ENCODE assay signal across 23 cellular contexts in genomic region chr16:55435387-55435786, GRCh38. TPM values are rescaled to one million over a fixed set of nuclear protein-coding genes. Genes with fewer than 3 reads are reported as not detected.
A peak's percentile ranks its signal among the peaks of the same experiment; 100 is the strongest.
DNase-seq lines count a peak whose midpoint lies in the region; ATAC-seq, FAIRE-seq and TF ChIP-seq lines count a peak whose summit lies in the region.
"Had no signal": no experiment of that assay in that cellular context is flagged by ENCODE, and none has a peak within 500 bp of the region (broad histone marks: within the 10 kb centered on the region; RNA-seq: fewer than 3 reads in every experiment).

No MANE protein-coding gene starts in this region.

- H3K9me1 ChIP-seq in K562 (ENCODE audit: control insufficient read depth, insufficient read depth, low read length), result no peaks in the 10 kb centered on the region

- no peak for TF ChIP-seq POLR2A in K562 (conservative IDR thresholded peaks at IDR 0.05)

- H3K27ac ChIP-seq in K562 (ENCODE audit: extremely low read depth, low read depth, low read length), result no peak overlapping the region
- H3K27ac ChIP-seq: GM23248 had no signal

- peak; percentile 78 for FAIRE-seq in K562 (lab: Jason Lieb, UNC)
- FAIRE-seq: D721Med, HTR-8/SVneo, RCC 7860 had no signal

- 2% methylated on average over 5 of the region's 5 CpGs for WGBS in K562 (ENCODE audit: insufficient coverage, low coverage, missing lambda C conversion rate)

- H3K4me3 ChIP-seq in Jurkat, Clone E6-1 (ENCODE audit: low read length), result no peak overlapping the region
- no peak overlapping the region for H3K4me3 ChIP-seq in K562
- H3K4me3 ChIP-seq: GM23248, HAP-1 had no signal

- peaks cover 0 to 17% of the 10 kb centered on the region in 2 experiments; a peak in 2 of 5 replicates for H3K27me3 ChIP-seq in K562 (ENCODE audit: control insufficient read depth in 2 of 2, insufficient read depth in 2 of 2, low read length in 2 of 2)

- POLR2A ChIA-PET in K562 (lab: Yijun Ruan, JAX), result no interaction called here

- H3K4me1 ChIP-seq in K562 (replicated peaks in 1 of 2; ENCODE audit: control insufficient read depth in 2 of 2, insufficient read depth in 2 of 2, low read length in 2 of 2), result peaks cover 8 to 12% of the 10 kb centered on the region in 2 experiments; a peak in 4 of 5 replicates
- H3K4me1 ChIP-seq: BE2C, HAP-1 had no signal

- H3K9me3 ChIP-seq in K562 (replicated peaks; ENCODE audit: control insufficient read depth, insufficient read depth, low read depth, low read length), result no peaks in the 10 kb centered on the region
- H3K9me3 ChIP-seq: BE2C, HAP-1 had no signal

- peak; percentile 92 for ATAC-seq in K562
- ATAC-seq in HG02970 (IDR thresholded peaks at IDR 0.05; ENCODE audit: low FRiP score, unreplicated experiment), result no peak
- no peak for ATAC-seq in sciatic nerve
- ATAC-seq: Right ventricle myocardium inferior, T-cell had no signal

- DNase-seq in CD14-positive monocyte (ENCODE audit: low spot score) (no peak), OCI-M1 (lab: John Stamatoyannopoulos, UW) (peak; percentile 88), K562 (ENCODE audit: extremely low read depth in 1 of 4, low spot score in 3 of 4) (peak; percentile 19 to 74 (median 47)), DMS53 (lab: John Stamatoyannopoulos, UW) (no peak), sciatic nerve (ENCODE audit: low spot score) (no peak)
- peak; percentile 91 for DNase-seq in Jurkat, Clone E6-1 (ENCODE audit: low read depth, low spot score)
- DNase-seq in stimulated activated CD4-positive, alpha-beta T cell treated with anti-CD3 and anti-CD28 coated beads, Interleukin-15, amount 100 ng/mL, for 24 hours, result no peak
- DNase-seq: BE2C; CD4-positive, alpha-beta memory T cell; DMS79; GM23248; NCI-H1092; NCI-H1436 treated with DMSO at 0.1 percent for 48 hours; NCI-H2029; NCI-H2171 treated with DMSO at 0.1 percent for 48 hours; NCI-H446 treated with DMSO at 0.1 percent for 48 hours; T-cell had no signal

- H3K36me3 Mint-ChIP-seq in CD14-positive monocyte, result no peaks in the 10 kb centered on the region
- H3K36me3 Mint-ChIP-seq: CD4-positive, alpha-beta memory T cell; T-cell had no signal

- BruUV-seq in K562 (replicated peaks; lab: Mats Ljungman, UMichigan), result no TSS peak

- H3K27me3 Mint-ChIP-seq in CD14-positive monocyte (ENCODE audit: low read depth in 3 of 3), result peaks cover 0 to 6% (median 5%) of the 10 kb centered on the region in 3 donors

- no peaks in the 10 kb centered on the region for H3K36me3 ChIP-seq in K562 (ENCODE audit: control insufficient read depth, insufficient read depth, low read length)
- H3K36me3 ChIP-seq: BE2C, HAP-1 had no signal

- no peak overlapping the region for H3K9ac ChIP-seq in K562 (ENCODE audit: insufficient read depth in 1 of 2, low read depth in 2 of 2, low read length in 2 of 2)
- H3K9ac ChIP-seq: GM23248 had no signal

- TF ChIP-seq RAD21 in K562 (CRISPR knock-in tag; conservative IDR thresholded peaks at IDR 0.05 in 1 of 2, IDR thresholded peaks at IDR 0.05 in 1 of 2), result no peak

- peak; percentile 83 for TF ChIP-seq EP300 in K562 (IDR thresholded peaks at IDR 0.05; ENCODE audit: low read length)

- intact Hi-C loops in CD14-positive monocyte (cut with micrococcal nuclease) (loop anchor here in 1 of 2 donors (5.0 to 10.0 kb wide), 2 partner anchors 317 to 609 kb away; no protein-coding TSS in a partner anchor), K562 (cut with micrococcal nuclease) (no loop called here), sciatic nerve (cut with DNase I) (no loop called here)

- peak overlapping the region in 5 of 7 donors; percentile 35 to 97 (median 44) for H3K27ac Mint-ChIP-seq in CD14-positive monocyte
- H3K27ac Mint-ChIP-seq: CD4-positive, alpha-beta memory T cell; T-cell had no signal

- no peak overlapping the region for H2AFZ ChIP-seq in K562 (ENCODE audit: low read depth, low read length)
- H2AFZ ChIP-seq: GM23248 had no signal

- no peaks in the 10 kb centered on the region for H3K79me2 ChIP-seq in K562 (ENCODE audit: control insufficient read depth, insufficient read depth, low read length)

- peaks cover 0 to 7% (median 3%) of the 10 kb centered on the region in 7 donors for H3K9me3 Mint-ChIP-seq in CD14-positive monocyte
- H3K9me3 Mint-ChIP-seq: CD4-positive, alpha-beta memory T cell; T-cell had no signal

- CTCF ChIA-PET in K562 (lab: Yijun Ruan, JAX; ENCODE audit: low intra/inter-chr PET ratio), result no interaction called here

- no peaks in the 10 kb centered on the region for H4K20me1 ChIP-seq in K562 (replicated peaks; ENCODE audit: control insufficient read depth, insufficient read depth, low read length)

- in situ Hi-C loops in K562 (cut with MboI), result no loop called here

- H3K4me1 Mint-ChIP-seq in CD14-positive monocyte, result peaks cover 44% of the 10 kb centered on the region
- H3K4me1 Mint-ChIP-seq: CD4-positive, alpha-beta memory T cell; T-cell had no signal

- H3K4me3 Mint-ChIP-seq in CD14-positive monocyte, result no peak overlapping the region
- H3K4me3 Mint-ChIP-seq: CD4-positive, alpha-beta memory T cell; T-cell had no signal

- H3K4me2 ChIP-seq in K562 (ENCODE audit: insufficient read depth, low read length), result peak overlapping the region; percentile 12; the same call in 1 of the 2 replicates

- TF ChIP-seq CTCF in CD14-positive monocyte (IDR thresholded peaks at IDR 0.05) (no peak), K562 (IDR thresholded peaks at IDR 0.05 in 2 of 3, conservative IDR thresholded peaks at IDR 0.05 in 1 of 3; ENCODE audit: insufficient read depth in 2 of 3, low read depth in 1 of 3, low read length in 3 of 3) (no peak)

TF ChIP-seq in K562, 482 proteins besides CTCF, POLR2A, EP300 and RAD21 (continues in another document):
- TF ChIP-seq NFYB (IDR thresholded peaks at IDR 0.05; ENCODE audit: extremely low read depth, insufficient read length) (no peak), HOXB6 (CRISPR knock-in tag; IDR thresholded peaks at IDR 0.05; ENCODE audit: borderline replicate concordance) (no peak), TCF3 (CRISPR knock-in tag; IDR thresholded peaks at IDR 0.05) (peak; percentile 80), SPI1 (IDR thresholded peaks at IDR 0.05; ENCODE audit: borderline replicate concordance, low read depth, low read length) (peak; percentile 30; the same call in 1 of the 2 replicates), CBFA2T2 (conservative IDR thresholded peaks at IDR 0.05) (peak; percentile 86), AFF1 (IDR thresholded peaks at IDR 0.05; ENCODE audit: low read depth in 1 of 2, partially characterized antibody in 2 of 2) (peak in 1 of 2 experiments; percentile 64), ZNF197 (CRISPR knock-in tag; IDR thresholded peaks at IDR 0.05; ENCODE audit: low read depth) (peak; percentile 65; the same call in 1 of the 2 replicates), KLF6 (CRISPR knock-in tag; IDR thresholded peaks at IDR 0.05; ENCODE audit: borderline replicate concordance) (no peak), PHB2 (IDR thresholded peaks at IDR 0.05; ENCODE audit: low read depth) (no peak), SOX6 (IDR thresholded peaks at IDR 0.05) (peak; percentile 85), EZH2 (IDR thresholded peaks at IDR 0.05; ENCODE audit: borderline replicate concordance, low read depth, low read length) (no peak), CXXC5 (CRISPR knock-in tag; IDR thresholded peaks at IDR 0.05) (peak; percentile 80)

RNA-seq across cellular contexts. Expression of gene MMP2, which starts 43.6 kb away (rescaled TPM):
- polyA plus RNA-seq in CD14-positive monocyte, result not detected
- not detected for polyA plus RNA-seq in Jurkat, Clone E6-1 (2012; ENCODE audit: insufficient read depth, insufficient read length)
- not detected in 2 replicates for total RNA-seq in K562 (2011; cell fraction: chromatin; rRNA removed; ENCODE audit: low replicate concordance)
- not detected in 2 replicates for total RNA-seq in K562 (2011; cell fraction: nucleolus; rRNA removed)
- not detected in 2 replicates for total RNA-seq in K562 (2011; cell fraction: nucleoplasm; rRNA removed)
- total RNA-seq in K562 (2014; rRNA removed), result 0.05 TPM in 1 of 2 replicates, not detected in the other
- total RNA-seq in K562 (2014; rRNA removed; fragmentation: Illumina TruSeq; extraction: Trizol), result not detected in 2 replicates
- not detected in 2 replicates for total RNA-seq in K562 (2015; rRNA removed; fragmentation: Illumina TruSeq; extraction: Trizol)
- total RNA-seq in K562 (2021), result 0.53 and 1.4 TPM in 2 replicates
- polyA plus RNA-seq in K562 (2011; rRNA removed), result not detected in 2 replicates
- polyA plus RNA-seq in K562 (2011; cell fraction: cytosol; rRNA removed), result 0.09 and 0.15 TPM in 2 replicates
- polyA plus RNA-seq in K562 (2011; cell fraction: nucleus; rRNA removed), result not detected in 2 replicates
- 0.15 TPM in 1 of 2 replicates, not detected in the other for polyA plus RNA-seq in K562 (2012)
- not detected in 2 replicates for polyA plus RNA-seq in K562 (2014; fragmentation: Illumina TruSeq; extraction: Trizol)
- polyA plus RNA-seq in K562 (2014; fragmentation: Nextera tagmentation; extraction: Ambion mirVana), result not detected
- not detected in 2 replicates for polyA plus RNA-seq in K562 (2014; rRNA removed)
- not detected in 2 replicates for polyA minus RNA-seq in K562 (2011; rRNA and poly(A)+ RNA removed)
- not detected in 2 replicates for polyA minus RNA-seq in K562 (2011; cell fraction: cytosol; rRNA and poly(A)+ RNA removed)
- not detected in 2 replicates for polyA minus RNA-seq in K562 (2011; cell fraction: nucleus; rRNA and poly(A)+ RNA removed)
- total RNA-seq in sciatic nerve, result 193 TPM
- polyA plus RNA-seq: CD4-positive, alpha-beta memory T cell had no signal

Comparison
In these comparisons a context has a peak if more than half of its experiments do, and no peak if none do; other contexts are left out.
1. DNase-seq: peak in Jurkat, Clone E6-1 (single experiment), OCI-M1 (single experiment) and K562 (4 of 4); none in CD14-positive monocyte (single experiment), DMS53 (single experiment), stimulated activated CD4-positive, alpha-beta T cell treated with anti-CD3 and anti-CD28 coated beads, Interleukin-15, amount 100 ng/mL, for 24 hours (single experiment) and sciatic nerve (single experiment).
2. RNA of gene MMP2, which starts 43.6 kb away (total RNA-seq): 193 TPM in sciatic nerve (single experiment); 0.05 to 1.4 TPM in K562; every median in the first group is over 10 times any median in the second.